In genomic region chr1:210239295-210240155, GRCh38 we compare ENCODE assay signal across 8 cellular contexts. TPM values are rescaled to one million over a fixed set of nuclear protein-coding genes. Genes with fewer than 3 reads are reported as not detected.
DNase-seq lines count a peak whose midpoint lies in the region; ATAC-seq, FAIRE-seq and TF ChIP-seq lines count a peak whose summit lies in the region.

No MANE protein-coding gene starts in this region.

- no peak overlapping the region for H3K27ac Mint-ChIP-seq in stimulated activated effector memory CD8-positive, alpha-beta T cell treated with anti-CD3 and anti-CD28 coated beads, Interleukin-12 subunit alpha, Interleukin-12 subunit beta, amount 100 ng/mL, for 72 hours

- in situ Hi-C loops in Panc1 (cut with HindIII; ENCODE audit: low pct_unique_long_range_greater_than_20kb, low sequenced_read_pairs), result no loop called here

- WGBS in psoas muscle, 3 donors, result 42 to 57% (median 45%) methylated on average over 7 of the region's 7 CpGs

- intact Hi-C loops in Panc1 (cut with micrococcal nuclease; ENCODE audit: unreplicated experiment) (no loop called here), psoas muscle (cut with DNase I) (loop anchor here in 1 of 2 donors (5.0 kb wide), 1 partner anchor 68 kb away; no protein-coding TSS in a partner anchor)

- FAIRE-seq in G401.6 (lab: Jason Lieb, UNC), result peak; percentile 95

- H3K27ac ChIP-seq in Panc1 (ENCODE audit: low read length), result no peak overlapping the region
- H3K27ac ChIP-seq in psoas muscle, result no peak overlapping the region

- H3K9me3 Mint-ChIP-seq in stimulated activated effector memory CD8-positive, alpha-beta T cell treated with anti-CD3 and anti-CD28 coated beads, Interleukin-12 subunit alpha, Interleukin-12 subunit beta, amount 100 ng/mL, for 72 hours, result no peaks in the 10 kb centered on the region

- H3K9me3 ChIP-seq in Panc1 (ENCODE audit: control insufficient read depth, insufficient read depth, low read depth, low read length), result no peaks in the 10 kb centered on the region
- no peaks in the 10 kb centered on the region for H3K9me3 ChIP-seq in psoas muscle

- no peaks in the 10 kb centered on the region for H3K36me3 Mint-ChIP-seq in stimulated activated effector memory CD8-positive, alpha-beta T cell treated with anti-CD3 and anti-CD28 coated beads, Interleukin-12 subunit alpha, Interleukin-12 subunit beta, amount 100 ng/mL, for 72 hours

- no peaks in the 10 kb centered on the region for H3K36me3 ChIP-seq in Panc1 (ENCODE audit: control insufficient read depth, insufficient read depth, low read length)
- H3K36me3 ChIP-seq in psoas muscle (ENCODE audit: insufficient read depth in 1 of 2, low read depth in 1 of 2), result no peaks in the 10 kb centered on the region

- H3K4me3 ChIP-seq in Panc1 (ENCODE audit: low read depth in 2 of 2, low read length in 2 of 2) (no peak overlapping the region), psoas muscle (no peak overlapping the region)

- no TSS peak for BruUV-seq in Panc1 (replicated peaks; lab: Mats Ljungman, UMichigan)

- H3K4me3 Mint-ChIP-seq in stimulated activated effector memory CD8-positive, alpha-beta T cell treated with anti-CD3 and anti-CD28 coated beads, Interleukin-12 subunit alpha, Interleukin-12 subunit beta, amount 100 ng/mL, for 72 hours, result no peak overlapping the region

- no peak for DNase-seq in Panc1 (ENCODE audit: low read depth, low spot score)
- DNase-seq in fibroblast of peridontal ligament (ENCODE audit: extremely low read depth), result peak; percentile 74
- no peak for DNase-seq in psoas muscle
- no peak for DNase-seq in T-helper 9 cell
- no peak for DNase-seq in NCI-H1048 (lab: John Stamatoyannopoulos, UW)
- no peak for DNase-seq in stimulated activated effector memory CD8-positive, alpha-beta T cell treated with anti-CD3 and anti-CD28 coated beads, Interleukin-12 subunit alpha, Interleukin-12 subunit beta, amount 100 ng/mL, for 72 hours (ENCODE audit: low spot score in 2 of 2)

- H3K4me1 Mint-ChIP-seq in stimulated activated effector memory CD8-positive, alpha-beta T cell treated with anti-CD3 and anti-CD28 coated beads, Interleukin-12 subunit alpha, Interleukin-12 subunit beta, amount 100 ng/mL, for 72 hours, result no peaks in the 10 kb centered on the region

- ATAC-seq in Panc1 (peak; percentile 75; the same call in 1 of the 2 replicates), psoas muscle (peak in 1 of 4 donors; percentile 63), GM21825 (IDR thresholded peaks at IDR 0.05; ENCODE audit: unreplicated experiment) (no peak)
- no peak for ATAC-seq in stimulated activated effector memory CD8-positive, alpha-beta T cell treated with anti-CD3 and anti-CD28 coated beads, Interleukin-12 subunit alpha, Interleukin-12 subunit beta, amount 100 ng/mL, for 72 hours

- TF ChIP-seq CTCF in Panc1 (IDR thresholded peaks at IDR 0.05) (peak; percentile 46), psoas muscle (IDR thresholded peaks at IDR 0.05) (peak; percentile 38)

- H3K4me1 ChIP-seq in Panc1 (ENCODE audit: control insufficient read depth, insufficient read depth, low read length), result no peaks in the 10 kb centered on the region
- no peaks in the 10 kb centered on the region for H3K4me1 ChIP-seq in psoas muscle

- H3K27me3 ChIP-seq in Panc1 (ENCODE audit: control insufficient read depth, insufficient read depth, low read length) (peaks cover 26% of the 10 kb centered on the region), psoas muscle (ENCODE audit: insufficient read depth in 3 of 3, low read length in 2 of 3) (peaks cover 0 to 33% (median 4%) of the 10 kb centered on the region in 3 donors)

- POLR2A ChIA-PET in Panc1 (lab: Charles Lee), result no interaction called here

- CTCF ChIA-PET in Panc1 (lab: Charles Lee), result no interaction called here

RNA-seq across cellular contexts. Expression of gene SERTAD4, which starts 6.9 kb away (rescaled TPM):
- total RNA-seq in Panc1 (2021; ENCODE audit: unreplicated experiment) (0.31 TPM), psoas muscle (1 to 10 TPM in 1 of 4 donors, under 1 TPM in 3; 0.17 to 1.3 (median 0.36) TPM)
- polyA plus RNA-seq in Panc1 (2012; ENCODE audit: insufficient read length), result not detected
- under 1 TPM; 0.12 to 0.25 (median 0.18) TPM for polyA plus RNA-seq in psoas muscle
